29 cellular contexts compared by ENCODE assay signal in genomic region chr13:96785986-96786385, GRCh38.
"Had no signal": no experiment of that assay in that cellular context is flagged by ENCODE, and none has a peak within 500 bp of the region (broad histone marks: within the 10 kb centered on the region; RNA-seq: fewer than 3 reads in every experiment).

No MANE protein-coding gene starts in this region.

- H3K36me3 Mint-ChIP-seq: activated naive CD8-positive, alpha-beta T cell; WTC11 had no signal

- DNase-seq: activated CD4-positive, alpha-beta memory T cell treated with anti-CD3 and anti-CD28 coated beads, Interleukin-2, amount 10 ng/mL, durations not matched to agents 7 days and 5 days; activated CD4-positive, alpha-beta T cell treated with anti-CD3 and anti-CD28 coated beads for 1 hour; activated CD4-positive, alpha-beta T cell treated with anti-CD3 and anti-CD28 coated beads for 4 hours; activated CD4-positive, alpha-beta T cell treated with anti-CD3 and anti-CD28 coated beads, Interleukin-2, amount 10 ng/mL, durations not matched to agents 7 days and 5 days; activated CD4-positive, alpha-beta T cell treated with anti-CD3 and anti-CD28 coated beads, Interleukin-2, amount 50 U/mL, for 4 hours; activated CD8-positive, alpha-beta memory T cell treated with anti-CD3 and anti-CD28 coated beads for 24 hours; activated effector memory CD4-positive, alpha-beta T cell treated with Interleukin-2 at 50 U/mL for 16 hours; activated gamma-delta T cell treated with Interleukin-2 at 50 U/mL for 16 hours; activated naive CD4-positive, alpha-beta T cell treated with anti-CD3 and anti-CD28 coated beads, Interleukin-2, amount 50 U/mL, for 16 hours; activated naive CD4-positive, alpha-beta T cell treated with Interleukin-2 at 50 U/mL for 16 hours; activated T-cell treated with anti-CD3 and anti-CD28 coated beads, Interleukin-2, amount 50 U/mL, for 4 hours; amniotic stem cell; brain microvascular endothelial cell; cortex of kidney; dermis blood vessel endothelial cell; effector CD4-positive, alpha-beta T cell; effector memory CD8-positive, alpha-beta T cell; erythroblast; foreskin keratinocyte; gastrocnemius medialis; T-helper 1 cell; T-helper 17 cell had no signal

- H3K27me3 Mint-ChIP-seq: activated CD4-positive, alpha-beta memory T cell treated with anti-CD3 and anti-CD28 coated beads, Interleukin-2, amount 10 ng/mL, durations not matched to agents 7 days and 5 days; activated CD4-positive, alpha-beta T cell treated with anti-CD3 and anti-CD28 coated beads, Interleukin-2, amount 10 ng/mL, durations not matched to agents 7 days and 5 days; activated naive CD8-positive, alpha-beta T cell; activated T-helper 17 cell treated with anti-CD3 and anti-CD28 coated beads, Interleukin-2, amount 50 U/mL, for 72 hours; central memory CD8-positive, alpha-beta T cell; effector memory CD8-positive, alpha-beta T cell; T-helper 17 cell had no signal

- H3K4me3 ChIP-seq: esophagus muscularis mucosa, gastrocnemius medialis had no signal

- H3K4me1 ChIP-seq: esophagus muscularis mucosa, foreskin keratinocyte, gastrocnemius medialis had no signal

- H3K4me3 Mint-ChIP-seq: activated CD4-positive, alpha-beta memory T cell treated with anti-CD3 and anti-CD28 coated beads, Interleukin-2, amount 10 ng/mL, durations not matched to agents 7 days and 5 days; activated CD4-positive, alpha-beta T cell treated with anti-CD3 and anti-CD28 coated beads, Interleukin-2, amount 10 ng/mL, durations not matched to agents 7 days and 5 days; activated naive CD8-positive, alpha-beta T cell; activated T-cell treated with anti-CD3 and anti-CD28 coated beads, Interleukin-2, amount 50 U/mL, for 4 hours; activated T-helper 17 cell treated with anti-CD3 and anti-CD28 coated beads, Interleukin-2, amount 50 U/mL, for 72 hours; central memory CD8-positive, alpha-beta T cell; effector memory CD8-positive, alpha-beta T cell; T-helper 17 cell; T-helper 2 cell treated with Interferon-gamma antibody and Interleukin-4, amounts not matched to agents 5 μg/mL and 100 μg/mL, for 36 hours; WTC11 had no signal

- H3K27ac Mint-ChIP-seq: activated CD4-positive, alpha-beta memory T cell treated with anti-CD3 and anti-CD28 coated beads, Interleukin-2, amount 10 ng/mL, durations not matched to agents 7 days and 5 days; activated CD4-positive, alpha-beta T cell treated with anti-CD3 and anti-CD28 coated beads, Interleukin-2, amount 10 ng/mL, durations not matched to agents 7 days and 5 days; activated naive CD8-positive, alpha-beta T cell; activated T-helper 17 cell treated with anti-CD3 and anti-CD28 coated beads, Interleukin-2, amount 50 U/mL, for 72 hours; effector memory CD8-positive, alpha-beta T cell; T-helper 17 cell; T-helper 2 cell treated with Interferon-gamma antibody and Interleukin-4, amounts not matched to agents 5 μg/mL and 100 μg/mL, for 36 hours; WTC11 had no signal

- H3K9me3 ChIP-seq: esophagus muscularis mucosa, gastrocnemius medialis had no signal

- H3K4me1 Mint-ChIP-seq: activated CD4-positive, alpha-beta memory T cell treated with anti-CD3 and anti-CD28 coated beads, Interleukin-2, amount 10 ng/mL, durations not matched to agents 7 days and 5 days; activated CD4-positive, alpha-beta T cell treated with anti-CD3 and anti-CD28 coated beads, Interleukin-2, amount 10 ng/mL, durations not matched to agents 7 days and 5 days; activated T-helper 17 cell treated with anti-CD3 and anti-CD28 coated beads, Interleukin-2, amount 50 U/mL, for 72 hours; central memory CD8-positive, alpha-beta T cell; T-helper 17 cell had no signal

- H3K36me3 ChIP-seq: brain microvascular endothelial cell, esophagus muscularis mucosa, gastrocnemius medialis had no signal

- ATAC-seq: activated T-cell treated with anti-CD3 and anti-CD28 coated beads, Interleukin-2, amount 50 U/mL, for 4 hours; activated T-helper 17 cell treated with anti-CD3 and anti-CD28 coated beads, Interleukin-2, amount 50 U/mL, for 72 hours; effector memory CD8-positive, alpha-beta T cell; foreskin keratinocyte; gastrocnemius medialis; T-helper 17 cell; WTC11 had no signal

- H3K27ac ChIP-seq: brain microvascular endothelial cell, esophagus muscularis mucosa, foreskin keratinocyte, gastrocnemius medialis, VCaP had no signal

- H3K27me3 ChIP-seq: brain microvascular endothelial cell, esophagus muscularis mucosa, foreskin keratinocyte, gastrocnemius medialis had no signal

- H3K9me3 Mint-ChIP-seq: activated T-helper 17 cell treated with anti-CD3 and anti-CD28 coated beads, Interleukin-2, amount 50 U/mL, for 72 hours; central memory CD8-positive, alpha-beta T cell had no signal
